In the genomic region with DNA sequence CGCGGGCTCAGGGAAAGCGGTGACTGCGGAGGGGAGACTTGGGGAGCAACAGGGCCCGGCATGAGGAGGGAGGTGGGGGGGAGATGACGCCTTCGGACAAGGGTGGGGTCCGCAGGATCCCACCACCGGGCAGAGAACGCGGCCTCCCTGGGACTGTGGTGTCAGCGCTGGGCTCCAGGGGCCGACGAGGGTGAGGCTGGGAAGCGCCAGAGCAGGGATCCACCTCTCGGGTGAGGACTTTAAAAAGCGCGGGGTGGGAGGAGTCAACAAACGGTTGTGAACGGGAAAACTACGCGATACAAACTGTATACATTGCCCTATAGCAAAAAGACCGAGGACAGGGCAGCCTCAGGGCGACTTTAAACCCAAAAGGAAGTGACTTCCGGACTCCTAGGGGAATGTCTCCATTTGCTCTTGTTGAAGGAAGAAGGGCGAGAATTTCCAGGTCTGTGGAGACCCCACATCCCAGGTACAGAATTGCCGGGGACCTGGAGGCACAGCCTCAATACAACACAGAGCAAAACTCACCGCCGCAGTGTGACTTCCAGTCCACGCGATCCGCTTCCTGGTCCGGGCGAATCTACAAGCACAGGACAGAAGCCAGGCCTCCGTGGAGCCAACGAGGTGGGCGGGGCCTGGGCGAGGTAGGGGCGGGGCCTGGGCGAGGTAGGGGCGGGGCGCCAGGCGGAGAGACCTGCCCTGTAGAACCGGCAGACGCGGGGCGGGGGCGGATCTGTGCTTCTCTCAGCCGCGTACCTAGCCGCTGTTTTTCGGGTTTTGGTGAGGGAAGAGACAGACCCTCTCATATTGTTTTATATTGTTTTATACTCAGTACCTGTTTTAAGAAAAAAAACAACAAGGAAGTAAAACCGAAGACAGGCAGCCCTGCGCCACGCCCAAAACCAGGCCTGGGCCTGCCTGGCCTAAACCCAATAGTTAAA, we compare ENCODE assay signal across 8 cellular contexts. TPM values are rescaled to one million over a fixed set of nuclear protein-coding genes. Genes with fewer than 3 reads are reported as not detected.
DNase-seq lines count a peak whose midpoint lies in the region; ATAC-seq and TF ChIP-seq lines count a peak whose summit lies in the region.

A gene (minus strand): TSS at position 588 of the 941 bp plus-strand sequence. CDS start 5,555 bp downstream, outside the sequence.

- peaks cover 4% of the 10 kb centered on the region for H3K79me2 ChIP-seq in neural progenitor cell (ENCODE audit: low read depth)

- H3K9me3 Mint-ChIP-seq in Calu3 (ENCODE audit: low read depth, unreplicated experiment) (peaks cover 4% of the 10 kb centered on the region), neural progenitor cell (peaks cover 21% of the 10 kb centered on the region)

- H3K4me1 Mint-ChIP-seq in Calu3 (ENCODE audit: low read depth, unreplicated experiment) (peaks cover 42% of the 10 kb centered on the region), neural progenitor cell (peaks cover 9% of the 10 kb centered on the region)

- BruUV-seq in Calu3 (replicated peaks; lab: Mats Ljungman, UMichigan), result TSS peak; percentile 89

- intact Hi-C loops in Calu3 (cut with micrococcal nuclease; ENCODE audit: unreplicated experiment), result loop anchor here (2.0 to 5.0 kb wide), 2 partner anchors 22 to 39 kb away; a partner anchor contains a TSS
- intact Hi-C loops in stomach (cut with DNase I; ENCODE audit: low total_unique reads), result no loop called here

- peaks cover 76% of the 10 kb centered on the region for H3K36me3 Mint-ChIP-seq in Calu3 (ENCODE audit: insufficient read depth, unreplicated experiment)
- H3K36me3 Mint-ChIP-seq in neural progenitor cell, result peaks cover 18% of the 10 kb centered on the region

- peak within 1 kb of the TSS; percentile 81 for H3K27ac ChIP-seq in RWPE2 (ENCODE audit: poor library complexity, severe bottlenecking)
- H3K27ac ChIP-seq in neural progenitor cell, result peak within 1 kb of the TSS; percentile 4
- H3K27ac ChIP-seq in stomach, result peak within 1 kb of the TSS; percentile 85 to 96 (median 93)

- H3K36me3 ChIP-seq in RWPE2 (ENCODE audit: low read depth) (peaks cover 5% of the 10 kb centered on the region; the same call in 1 of the 2 replicates), neural progenitor cell (no peaks in the 10 kb centered on the region), stomach (peaks cover 3 to 22% (median 15%) of the 10 kb centered on the region in 4 donors)

- H3K9ac ChIP-seq in neural progenitor cell, result peak within 1 kb of the TSS; percentile 35

- peak in 2 of 4 donors; percentile 4 to 8 for TF ChIP-seq POLR2A in stomach (IDR thresholded peaks at IDR 0.05)

- H3K4me3 Mint-ChIP-seq in Calu3 (ENCODE audit: low read depth, unreplicated experiment) (peak within 1 kb of the TSS; percentile 79), neural progenitor cell (peak within 1 kb of the TSS; percentile 86)

- H3K27ac Mint-ChIP-seq in Calu3 (ENCODE audit: unreplicated experiment) (peak within 1 kb of the TSS; percentile 80), neural progenitor cell (no peak within 1 kb of the TSS)

- H3K4me1 ChIP-seq in RWPE2 (ENCODE audit: insufficient read depth, poor library complexity, severe bottlenecking) (peaks cover 15% of the 10 kb centered on the region), neural progenitor cell (no peaks in the 10 kb centered on the region), stomach (peaks cover 13 to 33% (median 27%) of the 10 kb centered on the region in 4 donors)

- H2AFZ ChIP-seq in neural progenitor cell (replicated peaks), result peak within 1 kb of the TSS; percentile 89

- H3F3A ChIP-seq in neural progenitor cell (ENCODE audit: low read depth), result peaks cover 23% of the 10 kb centered on the region

- TF ChIP-seq CTCF in Calu3 (IDR thresholded peaks at IDR 0.05; ENCODE audit: unreplicated experiment), result no peak
- no peak for TF ChIP-seq CTCF in RWPE2 (IDR thresholded peaks at IDR 0.05; ENCODE audit: poor library complexity, severe bottlenecking)
- TF ChIP-seq CTCF in fibroblast of villous mesenchyme (IDR thresholded peaks at IDR 0.05; ENCODE audit: insufficient read depth, low read depth, low read length), result no peak
- no peak for TF ChIP-seq CTCF in neural progenitor cell (IDR thresholded peaks at IDR 0.05)
- TF ChIP-seq CTCF in stomach (IDR thresholded peaks at IDR 0.05), result no peak

- TF ChIP-seq EP300 in stomach (IDR thresholded peaks at IDR 0.05), result no peak

- H3K4me3 ChIP-seq in RWPE2 (ENCODE audit: severe bottlenecking), result peak within 1 kb of the TSS; percentile 61
- peak within 1 kb of the TSS; percentile 80 for H3K4me3 ChIP-seq in fibroblast of villous mesenchyme (ENCODE audit: low read depth, low read length)
- peak within 1 kb of the TSS; percentile 81 for H3K4me3 ChIP-seq in neural progenitor cell
- peak within 1 kb of the TSS; percentile 54 to 74 (median 64) for H3K4me3 ChIP-seq in stomach

- H3K4me2 ChIP-seq in neural progenitor cell, result peak within 1 kb of the TSS; percentile 89

- H3K9me3 ChIP-seq in RWPE2 (ENCODE audit: severe bottlenecking) (no peaks in the 10 kb centered on the region), neural progenitor cell (ENCODE audit: low read depth) (no peaks in the 10 kb centered on the region), stomach (no peaks in the 10 kb centered on the region)

- WGBS in stomach, 5 donors, result 1 to 2% (median 2%) methylated on average over 52 to 55 of the region's 55 CpGs

- no peaks in the 10 kb centered on the region for H3K27me3 ChIP-seq in RWPE2 (ENCODE audit: insufficient read depth, poor library complexity, severe bottlenecking)
- H3K27me3 ChIP-seq in neural progenitor cell, result no peaks in the 10 kb centered on the region
- no peaks in the 10 kb centered on the region for H3K27me3 ChIP-seq in stomach

- no peaks in the 10 kb centered on the region for H4K20me1 ChIP-seq in neural progenitor cell (ENCODE audit: low read depth)

- CTCF ChIA-PET in Calu3 (lab: Charles Lee), result no interaction called here

- DNase-seq in Calu3 (peak; percentile 95), HuH-7.5 (ENCODE audit: low spot score) (peak; percentile 57), RWPE2 (ENCODE audit: low spot score) (peak; percentile 81), activated gamma-delta T cell treated with Interleukin-2 at 50 U/mL for 16 hours (peak; percentile 86), fibroblast of villous mesenchyme (ENCODE audit: low read depth) (peak; percentile 87), neural progenitor cell (ENCODE audit: low spot score) (peak; percentile 92), stomach (peak; percentile 96)

- ATAC-seq in GM21447 (IDR thresholded peaks at IDR 0.05; ENCODE audit: unreplicated experiment) (peak; percentile 96), RWPE2 (ENCODE audit: low read depth) (peak; percentile 93)

- H3K27me3 Mint-ChIP-seq in Calu3 (ENCODE audit: unreplicated experiment), result no peaks in the 10 kb centered on the region
- peaks cover 2% of the 10 kb centered on the region for H3K27me3 Mint-ChIP-seq in neural progenitor cell (ENCODE audit: insufficient read depth, low read depth)

RNA-seq across cellular contexts. Expression of the gene that starts here (rescaled TPM):
- 25.5 and 27.0 TPM in 2 replicates for total RNA-seq in Calu3 (2022)
- 1.9 and 4.7 TPM in 2 replicates for total RNA-seq in fibroblast of villous mesenchyme
- 8.9 and 11.6 TPM in 2 replicates for total RNA-seq in neural progenitor cell (ENCODE audit: low replicate concordance)
- 10 to 100 TPM in 2 of 5 donors, 1 to 10 TPM in 2, under 1 TPM in 1; 0.29 to 13.4 (median 9.3) TPM for total RNA-seq in stomach
- polyA plus RNA-seq in stomach, result 1 to 10 TPM; 2.6 to 5.7 (median 3.9) TPM

Comparison
In these comparisons a context has a peak if more than half of its experiments do, and no peak if none do; other contexts are left out.
1. Peak in every context shown above with its lines: DNase-seq, ATAC-seq, H3K4me3 ChIP-seq and H3K27ac ChIP-seq.
2. H3K27ac ChIP-seq: peak in every context shown above with its lines; median percentile 93 in stomach; 81 in RWPE2; 4 in neural progenitor cell.